In genomic region chr21:21682172-21682571, GRCh38 we compare ENCODE assay signal across 23 cellular contexts.
DNase-seq lines count a peak whose midpoint lies in the region; ATAC-seq and TF ChIP-seq lines count a peak whose summit lies in the region.
"Had no signal": no experiment of that assay in that cellular context is flagged by ENCODE, and none has a peak within 500 bp of the region (broad histone marks: within the 10 kb centered on the region; RNA-seq: fewer than 3 reads in every experiment).

No MANE protein-coding gene starts in this region.

- no peak for ATAC-seq in GM18870 (IDR thresholded peaks at IDR 0.05; ENCODE audit: unreplicated experiment)
- ATAC-seq: gastroesophageal sphincter, natural killer cell had no signal

- no peak overlapping the region for H3K9ac ChIP-seq in mesendoderm (ENCODE audit: low read length)

- H3K27me3 ChIP-seq in mesendoderm (ENCODE audit: insufficient read depth, low read length, poor library complexity), result no peaks in the 10 kb centered on the region
- no peaks in the 10 kb centered on the region for H3K27me3 ChIP-seq in Peyer's patch
- H3K27me3 ChIP-seq: ascending aorta, gastroesophageal sphincter, uterus had no signal

- H3K4me2 ChIP-seq in mesendoderm (ENCODE audit: low read length), result no peak overlapping the region

- no peak overlapping the region for H3K4ac ChIP-seq in mesendoderm (ENCODE audit: low read depth, low read length)

- H3K27ac ChIP-seq in mesendoderm (ENCODE audit: low read depth, low read length), result no peak overlapping the region
- H3K27ac ChIP-seq in Peyer's patch, result no peak overlapping the region
- H3K27ac ChIP-seq: ascending aorta, gastroesophageal sphincter, uterus had no signal

- H2BK120ac ChIP-seq in mesendoderm (ENCODE audit: low read depth, low read length), result no peak overlapping the region

- no peak overlapping the region for H2BK15ac ChIP-seq in mesendoderm (replicated peaks; ENCODE audit: low read depth)

- no peak for TF ChIP-seq POLR2A in Peyer's patch (IDR thresholded peaks at IDR 0.05)

- H4K8ac ChIP-seq in mesendoderm (ENCODE audit: low read depth, low read length), result no peak overlapping the region

- no peak overlapping the region for H4K5ac ChIP-seq in mesendoderm (ENCODE audit: low read length)

- H2BK5ac ChIP-seq in mesendoderm (ENCODE audit: low read length), result no peak overlapping the region

- H3K4me3 ChIP-seq in mesendoderm (ENCODE audit: low read length) (no peak overlapping the region), Peyer's patch (no peak overlapping the region)
- H3K4me3 ChIP-seq: ascending aorta, gastroesophageal sphincter, uterus had no signal

- H3K23ac ChIP-seq in mesendoderm (ENCODE audit: low read length), result no peak overlapping the region

- H3K4me1 ChIP-seq in mesendoderm (ENCODE audit: control insufficient read depth, low read depth, low read length) (no peaks in the 10 kb centered on the region), Peyer's patch (no peaks in the 10 kb centered on the region)
- H3K4me1 ChIP-seq: ascending aorta, gastroesophageal sphincter, uterus had no signal

- WGBS in mesendoderm (ENCODE audit: extremely low coverage, insufficient coverage, low lambda C conversion rate), result no CpG with 5 or more reads among the region's 2 CpGs

- H3K18ac ChIP-seq in mesendoderm (ENCODE audit: low read length), result no peak overlapping the region

- no peaks in the 10 kb centered on the region for H3K79me2 ChIP-seq in mesendoderm (ENCODE audit: control insufficient read depth, insufficient read depth, low read length)

- H3K56ac ChIP-seq in mesendoderm (ENCODE audit: low read length), result no peak overlapping the region

- H3K79me1 ChIP-seq in mesendoderm (ENCODE audit: low read length), result no peaks in the 10 kb centered on the region

- H2AK5ac ChIP-seq in mesendoderm (ENCODE audit: low read length), result no peak overlapping the region

- H3K9me3 ChIP-seq in Peyer's patch, result peaks cover 0 to 3% (median 0%) of the 10 kb centered on the region in 4 donors
- H3K9me3 ChIP-seq: ascending aorta, uterus had no signal

- H3K36me3 ChIP-seq in mesendoderm (ENCODE audit: control insufficient read depth, insufficient read depth, low read length) (no peaks in the 10 kb centered on the region), Peyer's patch (no peaks in the 10 kb centered on the region)
- H3K36me3 ChIP-seq: ascending aorta, gastroesophageal sphincter, uterus had no signal

- peak; percentile 9 for DNase-seq in AG08395 (ENCODE audit: low spot score)
- DNase-seq in HS-27A (ENCODE audit: low read depth), result peak; percentile 64
- DNase-seq in astrocyte of the hippocampus (ENCODE audit: low read depth, low spot score), result peak; percentile 65
- peak; percentile 47 for DNase-seq in mesendoderm
- no peak for DNase-seq in NOMO-1 treated with dmso at 0.1 percent for 144 hours (lab: John Stamatoyannopoulos, UW; ENCODE audit: unreplicated experiment)
- no peak for DNase-seq in NCI-H1694 treated with DMSO at 0.1 percent for 48 hours (lab: John Stamatoyannopoulos, UW)
- no peak for DNase-seq in Peyer's patch
- DNase-seq: activated CD4-positive, alpha-beta T cell treated with anti-CD3 and anti-CD28 coated beads, Interleukin-2, amount 50 U/mL, for 4 hours; activated T-cell treated with anti-CD3 and anti-CD28 coated beads for 4 hours; CD4-positive, CD25-positive, alpha-beta regulatory T cell; DMS53; Karpas-422; mesenchymal stem cell; natural killer cell; NCI-H1105; NCI-H510A treated with DMSO at 0.1 percent for 48 hours; SHP77 treated with DMSO at 0.1 percent for 48 hours; stimulated activated CD4-positive, alpha-beta T cell treated with anti-CD3 and anti-CD28 coated beads, Interleukin-12 subunit alpha, Interleukin-12 subunit beta, amount 100 ng/mL, for 4 hours; stimulated activated CD8-positive, alpha-beta memory T cell treated with anti-CD3 and anti-CD28 coated beads, Interleukin-4, amount 100 ng/mL, for 48 hours; uterus had no signal

- TF ChIP-seq CTCF in Peyer's patch (IDR thresholded peaks at IDR 0.05), result no peak

Comparison
In these comparisons a context has a peak if more than half of its experiments do, and no peak if none do; other contexts are left out.
1. DNase-seq: peak in AG08395 (single experiment), HS-27A (single experiment), astrocyte of the hippocampus (single experiment) and mesendoderm (single experiment); none in NOMO-1 treated with dmso at 0.1 percent for 144 hours (single experiment), NCI-H1694 treated with DMSO at 0.1 percent for 48 hours (single experiment) and Peyer's patch (0 of 3).